In the genomic region with DNA sequence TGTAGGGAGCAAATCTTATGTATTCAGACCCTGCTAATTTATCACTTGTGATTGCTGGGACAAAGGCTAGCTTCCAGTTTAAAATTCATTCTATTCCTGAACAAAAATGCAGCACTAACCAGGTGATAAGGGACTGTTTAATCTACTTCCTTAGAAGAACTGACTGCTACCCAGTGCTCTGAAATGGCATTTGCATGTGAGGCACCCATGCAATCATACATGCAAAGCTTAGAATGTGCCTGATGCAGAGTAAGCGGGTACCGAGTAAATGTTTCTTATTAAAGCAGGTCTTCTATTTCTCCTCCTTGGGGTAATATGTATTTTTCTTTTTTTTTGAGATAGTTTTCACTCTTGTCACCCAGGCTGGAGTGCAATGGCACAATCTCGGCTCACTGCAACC, we compare ENCODE assay signal across 29 cellular contexts. TPM values are rescaled to one million over a fixed set of nuclear protein-coding genes. Genes with fewer than 3 reads are reported as not detected.
DNase-seq lines count a peak whose midpoint lies in the region; ATAC-seq and TF ChIP-seq lines count a peak whose summit lies in the region.
"Had no signal": no experiment of that assay in that cellular context is flagged by ENCODE, and none has a peak within 500 bp of the region (broad histone marks: within the 10 kb centered on the region; RNA-seq: fewer than 3 reads in every experiment).

No MANE protein-coding gene starts in this region.

- H3K4me1 ChIP-seq in OCI-LY7 (ENCODE audit: insufficient read depth, low read length, poor library complexity, severe bottlenecking), result peaks cover 62% of the 10 kb centered on the region
- peaks cover 20% of the 10 kb centered on the region for H3K4me1 ChIP-seq in hepatocyte (ENCODE audit: insufficient read depth)
- H3K4me1 ChIP-seq in upper lobe of left lung, result peaks cover 4 to 6% (median 5%) of the 10 kb centered on the region in 4 donors

- no peak for TF ChIP-seq EP300 in upper lobe of left lung (IDR thresholded peaks at IDR 0.05)

- ATAC-seq in HG03460 (IDR thresholded peaks at IDR 0.05; ENCODE audit: unreplicated experiment), result no peak
- ATAC-seq in upper lobe of left lung (ENCODE audit: low FRiP score in 2 of 2), result no peak
- no peak for ATAC-seq in HG02759 (IDR thresholded peaks at IDR 0.05; ENCODE audit: unreplicated experiment)
- ATAC-seq: activated naive CD4-positive, alpha-beta T cell treated with anti-CD3 and anti-CD28 coated beads, Interleukin-2, amount 50 U/mL, for 72 hours; natural killer cell had no signal

- H4K20me1 ChIP-seq in OCI-LY7 (ENCODE audit: insufficient read depth, low read length) (no peaks in the 10 kb centered on the region), hepatocyte (ENCODE audit: insufficient read depth, poor library complexity, severe bottlenecking) (no peaks in the 10 kb centered on the region)

- in situ Hi-C loops in GM13976 (cut with MboI; ENCODE audit: low sequenced_read_pairs, unreplicated experiment), result no loop called here

- no TSS peak for BruUV-seq in OCI-LY7 (replicated peaks; lab: Mats Ljungman, UMichigan)

- peaks cover 5% of the 10 kb centered on the region for H3K27me3 Mint-ChIP-seq in type B pancreatic cell

- H3K36me3 ChIP-seq in OCI-LY7 (ENCODE audit: insufficient read depth, low read length), result no peaks in the 10 kb centered on the region
- no peaks in the 10 kb centered on the region for H3K36me3 ChIP-seq in hepatocyte (replicated peaks; ENCODE audit: insufficient read depth, low read depth)
- no peaks in the 10 kb centered on the region for H3K36me3 ChIP-seq in upper lobe of left lung
- H3K36me3 ChIP-seq: BLaER1, gastrocnemius medialis, MG63, ovary, Peyer's patch had no signal

- CTCF ChIA-PET in OCI-LY7 (lab: Charles Lee; ENCODE audit: unreplicated experiment), result no interaction called here

- H3K9me3 ChIP-seq in OCI-LY7 (ENCODE audit: low read length) (no peaks in the 10 kb centered on the region), hepatocyte (ENCODE audit: low read depth) (no peaks in the 10 kb centered on the region), upper lobe of left lung (no peaks in the 10 kb centered on the region)
- H3K9me3 ChIP-seq: BLaER1, gastrocnemius medialis, MG63, mucosa of descending colon, ovary, Peyer's patch had no signal

- H3K4me3 ChIP-seq in OCI-LY7 (ENCODE audit: low read depth, low read length, poor library complexity, severe bottlenecking) (no peak overlapping the region), hepatocyte (no peak overlapping the region), upper lobe of left lung (no peak overlapping the region)
- H3K4me3 ChIP-seq: BLaER1, gastrocnemius medialis, MG63, mucosa of descending colon, ovary, Peyer's patch had no signal

- 97% methylated on average over 3 of the region's 3 CpGs for WGBS in hepatocyte (ENCODE audit: low lambda C conversion rate, missing lambda C conversion rate)
- 93 to 98% methylated on average over 3 of the region's 3 CpGs for WGBS in upper lobe of left lung, 2 donors

- H3K9me3 Mint-ChIP-seq in type B pancreatic cell, result no peaks in the 10 kb centered on the region
- H3K9me3 Mint-ChIP-seq: activated naive CD4-positive, alpha-beta T cell treated with anti-CD3 and anti-CD28 coated beads, Interleukin-2, amount 50 U/mL, for 72 hours; natural killer cell had no signal

- H3K4me3 Mint-ChIP-seq in type B pancreatic cell, result no peak overlapping the region
- H3K4me3 Mint-ChIP-seq: natural killer cell had no signal

- H3K36me3 Mint-ChIP-seq in type B pancreatic cell, result no peaks in the 10 kb centered on the region
- H3K36me3 Mint-ChIP-seq: activated naive CD4-positive, alpha-beta T cell treated with anti-CD3 and anti-CD28 coated beads, Interleukin-2, amount 50 U/mL, for 72 hours; natural killer cell had no signal

- POLR2A ChIA-PET in OCI-LY7 (lab: Charles Lee), result interaction anchor here (1.1 kb wide), 1 partner anchor 11 kb away, joined by 3 read pairs; no protein-coding TSS in a partner anchor

- H3K9me2 ChIP-seq in OCI-LY7 (ENCODE audit: insufficient read depth, low read length), result no peaks in the 10 kb centered on the region
- no peaks in the 10 kb centered on the region for H3K9me2 ChIP-seq in hepatocyte (replicated peaks; ENCODE audit: insufficient read depth)

- H3K4me2 ChIP-seq in OCI-LY7 (ENCODE audit: low read length) (peak overlapping the region; percentile 52), hepatocyte (peak overlapping the region; percentile 12)

- H3K79me2 ChIP-seq in OCI-LY7 (ENCODE audit: insufficient read depth, low read depth, low read length), result no peaks in the 10 kb centered on the region
- H3K79me2 ChIP-seq in hepatocyte, result no peaks in the 10 kb centered on the region

- H2AFZ ChIP-seq in OCI-LY7 (ENCODE audit: low read length), result no peak overlapping the region; the same call in 1 of the 2 replicates
- H2AFZ ChIP-seq in hepatocyte, result no peak overlapping the region

- peak; percentile 16 for DNase-seq in GM13976 (ENCODE audit: low spot score)
- DNase-seq in OCI-LY7 (ENCODE audit: low spot score), result peak; percentile 61
- no peak for DNase-seq in hepatocyte (ENCODE audit: low spot score)
- DNase-seq in type B pancreatic cell (ENCODE audit: extremely low spot score, unreplicated experiment), result no peak
- no peak for DNase-seq in upper lobe of left lung
- DNase-seq: activated CD4-positive, alpha-beta T cell treated with anti-CD3 and anti-CD28 coated beads for 48 hours; COR-L47; DND-41; effector CD4-positive, alpha-beta T cell; KG1; MG63; natural killer cell; NCI-H1105 treated with DMSO at 0.1 percent for 48 hours; NCI-H1930; NCI-H226; NCI-H748 treated with DMSO at 0.1 percent for 48 hours; stimulated activated CD4-positive, alpha-beta T cell treated with anti-CD3 and anti-CD28 coated beads, Interleukin-4, amount 100 ng/mL, for 24 hours; SW 1271 had no signal

- H3K27ac Mint-ChIP-seq in type B pancreatic cell, result peak overlapping the region; percentile 29
- H3K27ac Mint-ChIP-seq: natural killer cell had no signal

- H3K27me3 ChIP-seq in hepatocyte (no peaks in the 10 kb centered on the region), upper lobe of left lung (no peaks in the 10 kb centered on the region)
- H3K27me3 ChIP-seq: BLaER1, gastrocnemius medialis, MG63, ovary, Peyer's patch had no signal

- TF ChIP-seq CTCF in GM13976 (IDR thresholded peaks at IDR 0.05; ENCODE audit: borderline replicate concordance, control extremely low read depth, extremely low read depth, insufficient read depth, missing control alignments), result no peak
- TF ChIP-seq CTCF in OCI-LY7 (conservative IDR thresholded peaks at IDR 0.05; ENCODE audit: low read length), result no peak
- no peak for TF ChIP-seq CTCF in hepatocyte (IDR thresholded peaks at IDR 0.05; ENCODE audit: poor library complexity)
- TF ChIP-seq CTCF in type B pancreatic cell (conservative IDR thresholded peaks at IDR 0.05), result no peak
- TF ChIP-seq CTCF in upper lobe of left lung (IDR thresholded peaks at IDR 0.05), result no peak

- intact Hi-C loops in OCI-LY7 (cut with micrococcal nuclease; ENCODE audit: unreplicated experiment), result no loop called here

- H3K27ac ChIP-seq in OCI-LY7 (ENCODE audit: low read depth, low read length, poor library complexity, severe bottlenecking) (peak overlapping the region; percentile 9), hepatocyte (no peak overlapping the region), upper lobe of left lung (no peak overlapping the region)
- H3K27ac ChIP-seq: BLaER1, HL-60, ovary had no signal

- TF ChIP-seq POLR2A in upper lobe of left lung (IDR thresholded peaks at IDR 0.05), result no peak

- H3K4me1 Mint-ChIP-seq in type B pancreatic cell (ENCODE audit: unreplicated experiment), result peaks cover 19% of the 10 kb centered on the region

RNA-seq across cellular contexts. Expression of gene NEURL1, which starts 54.5 kb away (rescaled TPM):
- 0.46 and 0.47 TPM in 2 replicates for total RNA-seq in OCI-LY7 (2014; rRNA removed; shearing (Covaris generic))
- total RNA-seq in OCI-LY7 (2022), result not detected in 2 replicates
- 3.6 and 4.6 TPM in 2 replicates for total RNA-seq in hepatocyte
- polyA plus RNA-seq in hepatocyte, result 2.3 and 4.2 TPM in 2 replicates
- 38.3 and 102 TPM in 2 replicates for total RNA-seq in type B pancreatic cell (ENCODE audit: low replicate concordance)
- total RNA-seq in upper lobe of left lung, result 1 to 10 TPM in 1 of 6 donors, under 1 TPM in 4, not detected in 1; 0.22 to 1.1 (median 0.80) TPM
- total RNA-seq: fibroblast of lung, lung microvascular endothelial cell had no signal

Comparison
In these comparisons a context has a peak if more than half of its experiments do, and no peak if none do; other contexts are left out.
1. DNase-seq: peak in GM13976 (single experiment) and OCI-LY7 (single experiment); none in hepatocyte (single experiment), type B pancreatic cell (single experiment) and upper lobe of left lung (0 of 2).